ENCODE assay signal across 20 cellular contexts in genomic region chr9:111110805-111111204, GRCh38.
"Had no signal": no experiment of that assay in that cellular context is flagged by ENCODE, and none has a peak within 500 bp of the region (broad histone marks: within the 10 kb centered on the region; RNA-seq: fewer than 3 reads in every experiment).

No MANE protein-coding gene starts in this region.

- H3K9me3 ChIP-seq: MG63, SK-N-SH had no signal

- DNase-seq: Karpas-422, KBM-7, MG63, NCI-H1092 treated with DMSO at 0.1 percent for 48 hours, NCI-H1436, NCI-H187, NCI-H2029, NCI-H2081 treated with DMSO at 0.1 percent for 48 hours, NCI-H2171, NCI-H226, NCI-H446, NCI-H510A, NCI-H524 treated with DMSO at 0.1 percent for 48 hours, NCI-H69, NCI-H774, Right ventricle myocardium superior, RPMI8226, SK-N-SH, SW 1271 had no signal

- H3K9ac ChIP-seq: SK-N-SH had no signal

- H3K27me3 ChIP-seq: MG63 had no signal

- H3K4me2 ChIP-seq: SK-N-SH had no signal

- H3K4me3 ChIP-seq: MG63 had no signal

- FAIRE-seq: RCC 7860 had no signal

- H3K36me3 ChIP-seq: MG63 had no signal
